In genomic region chr13:41456768-41457588, GRCh38 we compare ENCODE assay signal across 8 cellular contexts. TPM values are rescaled to one million over a fixed set of nuclear protein-coding genes. Genes with fewer than 3 reads are reported as not detected.
DNase-seq lines count a peak whose midpoint lies in the region; ATAC-seq, FAIRE-seq and TF ChIP-seq lines count a peak whose summit lies in the region.

RGCC (plus strand) TSS chr13:41457550; CDS start chr13:41457708, 158 bp downstream.

- no peaks in the 10 kb centered on the region for H3K4me1 ChIP-seq in parathyroid adenoma
- H3K4me1 ChIP-seq in thymus (ENCODE audit: control insufficient read depth, insufficient read depth, low read length) = peaks cover 18% of the 10 kb centered on the region

- ATAC-seq in HG03095 (IDR thresholded peaks at IDR 0.05; ENCODE audit: unreplicated experiment) (peak; percentile 60), Right ventricle myocardium superior (ENCODE audit: poor library complexity) (peak; percentile 87)

- H3K27ac ChIP-seq in SK-N-MC (no peak within 1 kb of the TSS), parathyroid adenoma (peak within 1 kb of the TSS; percentile 44), thymus (ENCODE audit: low read depth) (peak within 1 kb of the TSS; percentile 86)

- peak within 1 kb of the TSS; percentile 99 for H3K4me3 Mint-ChIP-seq in activated naive CD4-positive, alpha-beta T cell treated with anti-CD3 and anti-CD28 coated beads, Interleukin-2, amount 50 U/mL, for 24 hours

- peak within 1 kb of the TSS; percentile 62 for H2AFZ ChIP-seq in parathyroid adenoma

- TF ChIP-seq CTCF in parathyroid adenoma (IDR thresholded peaks at IDR 0.05) = no peak

- H3K9ac ChIP-seq in SK-N-MC (ENCODE audit: insufficient read length) = no peak within 1 kb of the TSS
- H3K9ac ChIP-seq in parathyroid adenoma = no peak within 1 kb of the TSS

- peaks cover 17% of the 10 kb centered on the region for H3K36me3 Mint-ChIP-seq in activated naive CD4-positive, alpha-beta T cell treated with anti-CD3 and anti-CD28 coated beads, Interleukin-2, amount 50 U/mL, for 24 hours

- H3K79me2 ChIP-seq in parathyroid adenoma = no peaks in the 10 kb centered on the region

- peak within 1 kb of the TSS; percentile 80 for H3K4me2 ChIP-seq in parathyroid adenoma (ENCODE audit: low read length)

- H3K36me3 ChIP-seq in SK-N-MC (ENCODE audit: insufficient read depth, low read length) (no peaks in the 10 kb centered on the region), parathyroid adenoma (ENCODE audit: control insufficient read depth, insufficient read depth, low read length) (no peaks in the 10 kb centered on the region), thymus (ENCODE audit: control insufficient read depth, insufficient read depth) (no peaks in the 10 kb centered on the region)

- no peaks in the 10 kb centered on the region for H3K9me3 ChIP-seq in SK-N-MC (ENCODE audit: low read depth, low read length)
- H3K9me3 ChIP-seq in parathyroid adenoma (ENCODE audit: control insufficient read depth, low read length) = no peaks in the 10 kb centered on the region
- no peaks in the 10 kb centered on the region for H3K9me3 ChIP-seq in thymus (ENCODE audit: control insufficient read depth)

- H3K27ac Mint-ChIP-seq in activated naive CD4-positive, alpha-beta T cell treated with anti-CD3 and anti-CD28 coated beads, Interleukin-2, amount 50 U/mL, for 24 hours = peak within 1 kb of the TSS; percentile 83

- no peak for FAIRE-seq in GM18507 (lab: Jason Lieb, UNC)

- H3K27me3 ChIP-seq in parathyroid adenoma (ENCODE audit: control insufficient read depth, insufficient read depth, low read length) (no peaks in the 10 kb centered on the region), thymus (ENCODE audit: control insufficient read depth, insufficient read depth) (peaks cover 11% of the 10 kb centered on the region)

- no peaks in the 10 kb centered on the region for H3K27me3 Mint-ChIP-seq in activated naive CD4-positive, alpha-beta T cell treated with anti-CD3 and anti-CD28 coated beads, Interleukin-2, amount 50 U/mL, for 24 hours

- no peaks in the 10 kb centered on the region for H3K9me3 Mint-ChIP-seq in activated naive CD4-positive, alpha-beta T cell treated with anti-CD3 and anti-CD28 coated beads, Interleukin-2, amount 50 U/mL, for 24 hours

- H3K4me1 Mint-ChIP-seq in activated naive CD4-positive, alpha-beta T cell treated with anti-CD3 and anti-CD28 coated beads, Interleukin-2, amount 50 U/mL, for 24 hours = peaks cover 38% of the 10 kb centered on the region

- H3K4me3 ChIP-seq in SK-N-MC (peak within 1 kb of the TSS; percentile 67), parathyroid adenoma (ENCODE audit: low read depth, low read length) (peak within 1 kb of the TSS; percentile 38), thymus (ENCODE audit: low read length) (peak within 1 kb of the TSS; percentile 71)

- DNase-seq in 8988T (peak; percentile 73), GM18507 (ENCODE audit: extremely low spot score, insufficient read length, low read depth) (peak; percentile 53), SK-N-MC (ENCODE audit: low read depth, low spot score) (no peak), Right ventricle myocardium superior (peak; percentile 87)

- WGBS in thymus = 10% methylated on average over 92 of the region's 92 CpGs

- intact Hi-C loops in Right ventricle myocardium superior (cut with DNase I) = no loop called here

RNA-seq across cellular contexts. Expression of gene RGCC, which starts in this region (rescaled TPM):
- 33.2 TPM for total RNA-seq in Right ventricle myocardium superior
- polyA plus RNA-seq in thymus = 50.1 TPM
